Comparison of ENCODE assay signal across 9 cellular contexts in the genomic region with DNA sequence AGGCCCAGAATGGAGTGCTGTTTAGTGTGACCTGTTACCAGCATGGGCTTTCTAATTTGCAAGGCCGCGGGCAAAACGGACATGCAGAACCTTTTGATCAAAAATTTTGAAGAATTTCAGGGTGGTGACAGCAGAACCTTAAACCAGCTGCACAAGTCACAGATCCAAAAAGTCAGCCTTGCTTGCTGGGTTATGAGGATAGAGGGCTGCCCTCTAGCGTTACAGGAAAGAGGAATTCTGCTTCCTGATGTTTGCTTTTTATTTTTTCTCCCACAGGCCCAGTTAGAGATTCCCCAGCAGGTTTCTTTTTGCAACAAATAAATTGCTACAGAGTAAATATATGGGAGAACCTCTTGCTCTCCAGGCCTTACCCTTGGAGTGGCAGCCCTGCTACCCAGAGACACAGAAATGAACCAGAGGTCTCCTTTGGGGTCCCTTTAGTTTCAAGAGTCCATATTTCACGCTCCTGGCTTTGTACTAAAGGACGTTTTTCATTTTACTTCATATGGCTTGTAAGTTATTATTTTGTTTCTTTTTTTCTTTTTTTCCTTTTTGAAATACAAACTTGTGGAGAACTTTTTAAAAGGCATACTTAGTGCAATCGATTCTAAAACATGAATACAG. TPM values are rescaled to one million over a fixed set of nuclear protein-coding genes. Genes with fewer than 3 reads are reported as not detected.
A peak's percentile ranks its signal among the peaks of the same experiment; 100 is the strongest.
DNase-seq lines count a peak whose midpoint lies in the region; ATAC-seq and TF ChIP-seq lines count a peak whose summit lies in the region.
"Had no signal": no experiment of that assay in that cellular context is flagged by ENCODE, and none has a peak within 500 bp of the region (broad histone marks: within the 10 kb centered on the region; RNA-seq: fewer than 3 reads in every experiment).

No MANE protein-coding gene starts in this region.

- H3K4me1 ChIP-seq in OCI-LY1 (ENCODE audit: insufficient read depth, low read length, severe bottlenecking) (no peaks in the 10 kb centered on the region), foreskin keratinocyte (no peaks in the 10 kb centered on the region), skeletal muscle tissue (ENCODE audit: control insufficient read depth in 3 of 3, insufficient read depth in 3 of 3, low read length in 3 of 3) (peaks cover 3 to 21% (median 9%) of the 10 kb centered on the region in 3 donors), HAP-1 (no peaks in the 10 kb centered on the region)

- DNase-seq in 8988T (peak; percentile 36), GM20000 (ENCODE audit: low spot score) (no peak), foreskin keratinocyte (no peak), HAP-1 (ENCODE audit: low spot score in 2 of 2) (no peak)
- DNase-seq in naive thymus-derived CD8-positive, alpha-beta T cell = no peak

- peaks cover 12 to 25% (median 23%) of the 10 kb centered on the region in 5 donors for H3K27me3 Mint-ChIP-seq in naive thymus-derived CD8-positive, alpha-beta T cell

- H3K27ac Mint-ChIP-seq in naive thymus-derived CD8-positive, alpha-beta T cell = no peak overlapping the region

- H3K79me2 ChIP-seq in OCI-LY1 (ENCODE audit: insufficient read depth, low read length) = no peaks in the 10 kb centered on the region

- H3K4me1 Mint-ChIP-seq in naive thymus-derived CD8-positive, alpha-beta T cell = peaks cover 0 to 6% (median 3%) of the 10 kb centered on the region in 4 donors

- H3K36me3 Mint-ChIP-seq in naive thymus-derived CD8-positive, alpha-beta T cell = peaks cover 0 to 5% (median 0%) of the 10 kb centered on the region in 3 donors

- H4K20me1 ChIP-seq in OCI-LY1 (ENCODE audit: insufficient read depth, low read length) = no peaks in the 10 kb centered on the region

- H3K9me3 Mint-ChIP-seq in naive thymus-derived CD8-positive, alpha-beta T cell = peaks cover 0 to 5% (median 0%) of the 10 kb centered on the region in 9 donors

- H3K27ac ChIP-seq in OCI-LY1 (ENCODE audit: low read depth, low read length, poor library complexity, severe bottlenecking) (no peak overlapping the region), foreskin keratinocyte (no peak overlapping the region), skeletal muscle tissue (ENCODE audit: low read depth, low read length) (peak overlapping the region; percentile 56)
- H3K27ac ChIP-seq: skin epidermis had no signal

- H3K9me3 ChIP-seq in OCI-LY1 (ENCODE audit: low read length) (no peaks in the 10 kb centered on the region), skeletal muscle tissue (ENCODE audit: control insufficient read depth in 3 of 3, low read length in 3 of 3) (no peaks in the 10 kb centered on the region), HAP-1 (no peaks in the 10 kb centered on the region)

- ATAC-seq in foreskin keratinocyte = no peak
- no peak for ATAC-seq in GM19328 (IDR thresholded peaks at IDR 0.05; ENCODE audit: unreplicated experiment)
- no peak for ATAC-seq in naive thymus-derived CD8-positive, alpha-beta T cell

- no peak overlapping the region for H3K4me3 ChIP-seq in OCI-LY1 (ENCODE audit: low read depth, low read length, poor library complexity, severe bottlenecking)
- no peak overlapping the region for H3K4me3 ChIP-seq in skeletal muscle tissue (ENCODE audit: low read length in 3 of 3)
- H3K4me3 ChIP-seq in HAP-1 = no peak overlapping the region
- H3K4me3 ChIP-seq: skin epidermis had no signal

- no peaks in the 10 kb centered on the region for H3K9me2 ChIP-seq in OCI-LY1 (ENCODE audit: low read depth, low read length)

- no peaks in the 10 kb centered on the region for H3F3A ChIP-seq in OCI-LY1 (ENCODE audit: insufficient read depth, low read length)

- peak; percentile 9 for TF ChIP-seq CTCF in GM20000 (IDR thresholded peaks at IDR 0.05; ENCODE audit: extremely low read depth, missing control alignments)
- TF ChIP-seq CTCF in OCI-LY1 (IDR thresholded peaks at IDR 0.05; ENCODE audit: low read length) = peak; percentile 38; the same call in 1 of the 2 replicates
- TF ChIP-seq CTCF in foreskin keratinocyte (conservative IDR thresholded peaks at IDR 0.05) = peak; percentile 58

- no peak overlapping the region for H2AFZ ChIP-seq in OCI-LY1 (ENCODE audit: low read length)

- POLR2A ChIA-PET in naive thymus-derived CD8-positive, alpha-beta T cell (lab: Charles Lee) = no interaction called here

- H3K36me3 ChIP-seq in OCI-LY1 (ENCODE audit: insufficient read depth, low read length) (no peaks in the 10 kb centered on the region), skeletal muscle tissue (ENCODE audit: control insufficient read depth in 3 of 3, insufficient read depth in 3 of 3, low read length in 3 of 3) (no peaks in the 10 kb centered on the region), HAP-1 (replicated peaks) (no peaks in the 10 kb centered on the region)

- H3K9ac ChIP-seq in OCI-LY1 (ENCODE audit: low read length) = no peak overlapping the region
- peak overlapping the region in 1 of 3 donors; percentile 45 for H3K9ac ChIP-seq in skeletal muscle tissue (ENCODE audit: low read depth in 1 of 3, low read length in 3 of 3)

- H3K4me3 Mint-ChIP-seq in naive thymus-derived CD8-positive, alpha-beta T cell = no peak overlapping the region

- in situ Hi-C loops in HAP-1 (cut with MboI; ENCODE audit: low sequenced_read_pairs) = no loop called here

- H3K4me2 ChIP-seq in OCI-LY1 (ENCODE audit: low read length) = no peak overlapping the region

- H3K27me3 ChIP-seq in OCI-LY1 (ENCODE audit: insufficient read depth, low read length) = no peaks in the 10 kb centered on the region
- peaks cover 34% of the 10 kb centered on the region for H3K27me3 ChIP-seq in foreskin keratinocyte
- H3K27me3 ChIP-seq in skeletal muscle tissue (ENCODE audit: control insufficient read depth in 3 of 3, insufficient read depth in 3 of 3, low read length in 3 of 3) = peaks cover 0 to 6% (median 0%) of the 10 kb centered on the region in 3 donors
- H3K27me3 ChIP-seq in HAP-1 (ENCODE audit: low read depth) = no peaks in the 10 kb centered on the region

RNA-seq across cellular contexts. Expression of a gene that starts 3.4 kb away (rescaled TPM):
- total RNA-seq in foreskin keratinocyte = not detected in 2 replicates
- not detected in 2 replicates for polyA plus RNA-seq in foreskin keratinocyte
- 27.7 TPM for total RNA-seq in skeletal muscle tissue
- total RNA-seq in naive thymus-derived CD8-positive, alpha-beta T cell = not detected
- not detected for polyA plus RNA-seq in naive thymus-derived CD8-positive, alpha-beta T cell

Comparison
In these comparisons a context has a peak if more than half of its experiments do, and no peak if none do; other contexts are left out.
1. RNA of a gene that starts 3.4 kb away (total RNA-seq): 27.7 TPM in skeletal muscle tissue (single experiment); not detected in foreskin keratinocyte and not detected in naive thymus-derived CD8-positive, alpha-beta T cell; every median in the first group is over 10 times any median in the second.
2. Peak in every context shown above with its lines, with median percentiles within 50 percentile points of each other: CTCF ChIP-seq.